Comparison of ENCODE assay signal across 8 cellular contexts in the genomic region with DNA sequence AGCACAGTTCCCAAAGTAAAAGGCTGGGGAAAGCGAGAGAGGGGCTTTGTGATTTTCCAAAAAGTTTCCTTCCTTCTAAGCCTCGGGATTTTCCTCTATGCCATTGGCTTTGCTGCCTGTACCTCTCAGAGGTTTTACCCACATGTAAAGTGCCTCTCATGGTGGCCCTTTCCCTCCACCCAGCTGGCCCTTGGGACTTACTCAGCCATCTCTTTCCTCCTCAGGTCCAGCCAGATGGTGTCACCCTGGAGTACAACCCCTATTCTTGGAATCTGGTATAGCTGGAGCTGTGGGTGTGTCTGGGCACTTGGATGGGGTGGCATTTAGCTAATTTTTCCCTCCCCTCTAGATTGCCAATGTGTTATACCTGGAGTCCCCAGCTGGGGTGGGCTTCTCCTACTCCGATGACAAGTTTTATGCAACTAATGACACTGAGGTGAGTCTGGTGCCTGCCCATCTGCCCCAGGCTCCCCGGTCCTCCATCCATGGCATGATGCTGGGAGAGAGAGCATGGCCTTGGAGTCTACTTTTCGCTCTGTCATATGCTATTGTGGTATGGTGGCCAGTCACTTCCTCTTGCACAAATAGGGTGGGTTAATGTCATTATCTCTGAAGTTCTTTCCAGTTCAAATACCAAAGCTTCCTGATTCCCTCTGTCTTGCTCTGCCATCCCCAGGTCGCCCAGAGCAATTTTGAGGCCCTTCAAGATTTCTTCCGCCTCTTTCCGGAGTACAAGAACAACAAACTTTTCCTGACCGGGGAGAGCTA. TPM values are rescaled to one million over a fixed set of nuclear protein-coding genes. Genes with fewer than 3 reads are reported as not detected.
DNase-seq lines count a peak whose midpoint lies in the region; ATAC-seq, FAIRE-seq and TF ChIP-seq lines count a peak whose summit lies in the region.

No MANE protein-coding gene starts in this region.

- no peaks in the 10 kb centered on the region for H3K9me2 ChIP-seq in DOHH2 (replicated peaks; ENCODE audit: control insufficient read depth, low read length)

- H3K79me2 ChIP-seq in DOHH2 (ENCODE audit: control insufficient read depth, low read length) (no peaks in the 10 kb centered on the region), astrocyte (ENCODE audit: insufficient read depth, low read length) (peaks cover 16% of the 10 kb centered on the region), keratinocyte (ENCODE audit: control insufficient read depth, insufficient read depth, low read length) (no peaks in the 10 kb centered on the region)

- peak overlapping the region; percentile 62 for H3K27ac Mint-ChIP-seq in astrocyte (ENCODE audit: unreplicated experiment)

- H3K4me1 Mint-ChIP-seq in astrocyte (ENCODE audit: low read depth, unreplicated experiment): peaks cover 9% of the 10 kb centered on the region

- no peaks in the 10 kb centered on the region for H3K27me3 Mint-ChIP-seq in astrocyte (ENCODE audit: low read depth, unreplicated experiment)

- no peaks in the 10 kb centered on the region for H3K9me3 Mint-ChIP-seq in astrocyte (ENCODE audit: unreplicated experiment)

- dilution Hi-C loops in keratinocyte (cut with MboI; ENCODE audit: extremely low pct_ligation_motif_present, low sequenced_read_pairs): no loop called here

- FAIRE-seq in astrocyte (lab: Jason Lieb, UNC) (no peak), keratinocyte (lab: Jason Lieb, UNC) (no peak)

- H3K9ac ChIP-seq in astrocyte (ENCODE audit: low read length) (peak overlapping the region; percentile 88), keratinocyte (ENCODE audit: control insufficient read depth, extremely low read depth, insufficient read depth, low read length) (peak overlapping the region; percentile 78)

- H4K20me1 ChIP-seq in DOHH2 (ENCODE audit: control insufficient read depth, insufficient read depth, low read depth, low read length) (no peaks in the 10 kb centered on the region), astrocyte (ENCODE audit: insufficient read depth, low read length) (peaks cover 28% of the 10 kb centered on the region), keratinocyte (ENCODE audit: control insufficient read depth, extremely low read depth, insufficient read depth, low read length) (no peaks in the 10 kb centered on the region)

- peaks cover 23% of the 10 kb centered on the region for H3K4me1 ChIP-seq in DOHH2 (ENCODE audit: control insufficient read depth, low read length)
- H3K4me1 ChIP-seq in astrocyte (ENCODE audit: insufficient read depth, low read length): peaks cover 30% of the 10 kb centered on the region
- H3K4me1 ChIP-seq in keratinocyte (ENCODE audit: control insufficient read depth, extremely low read depth, insufficient read depth, low read length): peaks cover 13% of the 10 kb centered on the region
- H3K4me1 ChIP-seq in thoracic aorta (ENCODE audit: control insufficient read depth in 1 of 2, low read depth in 2 of 2): peaks cover 14 to 34% of the 10 kb centered on the region in 2 donors

- ATAC-seq in thoracic aorta (ENCODE audit: insufficient number of reproducible peaks, low FRiP score, low read depth): no peak

- H3K27ac ChIP-seq in DOHH2 (ENCODE audit: low read depth, low read length): no peak overlapping the region
- H3K27ac ChIP-seq in astrocyte (ENCODE audit: low read depth, low read length): no peak overlapping the region
- H3K27ac ChIP-seq in keratinocyte (ENCODE audit: control insufficient read depth, insufficient read depth, low read length): no peak overlapping the region
- H3K27ac ChIP-seq in thoracic aorta: no peak overlapping the region

- H3K36me3 Mint-ChIP-seq in astrocyte (ENCODE audit: low read depth, unreplicated experiment): peaks cover 19% of the 10 kb centered on the region

- TF ChIP-seq CTCF in DOHH2 (IDR thresholded peaks at IDR 0.05; ENCODE audit: low read depth, low read length, poor library complexity, severe bottlenecking) (no peak), LNCaP clone FGC (IDR thresholded peaks at IDR 0.05; ENCODE audit: control insufficient read depth, extremely low read depth, insufficient read depth) (peak; percentile 34), astrocyte (IDR thresholded peaks at IDR 0.05; ENCODE audit: insufficient read depth, low read depth, low read length) (peak; percentile 12), keratinocyte (optimal IDR thresholded peaks at IDR 0.05 in 1 of 3, IDR thresholded peaks at IDR 0.05 in 1 of 3, conservative IDR thresholded peaks at IDR 0.05 in 1 of 3; ENCODE audit: extremely low read depth in 1 of 3, insufficient read depth in 2 of 3, low read length in 3 of 3) (peak in 1 of 3 experiments; percentile 61), thoracic aorta (IDR thresholded peaks at IDR 0.05) (no peak)

- H3F3A ChIP-seq in DOHH2 (ENCODE audit: control insufficient read depth, insufficient read depth): no peaks in the 10 kb centered on the region

- H3K36me3 ChIP-seq in DOHH2 (ENCODE audit: control insufficient read depth, low read length): no peaks in the 10 kb centered on the region
- H3K36me3 ChIP-seq in astrocyte (ENCODE audit: insufficient read depth, low read length): peaks cover 2% of the 10 kb centered on the region
- peaks cover 7 to 14% of the 10 kb centered on the region in 2 experiments for H3K36me3 ChIP-seq in keratinocyte (ENCODE audit: control insufficient read depth in 2 of 2, extremely low read depth in 1 of 2, insufficient read depth in 2 of 2, low read length in 2 of 2)
- H3K36me3 ChIP-seq in thoracic aorta: peaks cover 29% of the 10 kb centered on the region

- peak overlapping the region; percentile 83 for H3K4me3 ChIP-seq in DOHH2 (ENCODE audit: low read length)
- peak overlapping the region; percentile 96 for H3K4me3 ChIP-seq in LNCaP clone FGC (ENCODE audit: low read depth, low read length)
- H3K4me3 ChIP-seq in astrocyte (ENCODE audit: insufficient read depth, low read depth, low read length): peak overlapping the region; percentile 77
- peak overlapping the region; percentile 67 to 87 (median 69) for H3K4me3 ChIP-seq in keratinocyte (ENCODE audit: control insufficient read depth in 2 of 3, extremely low read depth in 1 of 3, insufficient read depth in 2 of 3, low read depth in 1 of 3, low read length in 3 of 3)
- peak overlapping the region; percentile 95 for H3K4me3 ChIP-seq in thoracic aorta

- H3K4me2 ChIP-seq in DOHH2 (ENCODE audit: low read length) (peak overlapping the region; percentile 82), astrocyte (ENCODE audit: low read length) (peak overlapping the region; percentile 99), keratinocyte (ENCODE audit: control insufficient read depth, extremely low read depth, insufficient read depth, low read depth, low read length) (peak overlapping the region; percentile 88)

- no peaks in the 10 kb centered on the region for H3K9me3 ChIP-seq in DOHH2 (ENCODE audit: control insufficient read depth, insufficient read depth, low read length)
- no peaks in the 10 kb centered on the region for H3K9me3 ChIP-seq in astrocyte (ENCODE audit: insufficient read depth, low read depth, low read length)
- no peaks in the 10 kb centered on the region for H3K9me3 ChIP-seq in keratinocyte (ENCODE audit: control insufficient read depth, low read depth, low read length)
- H3K9me3 ChIP-seq in thoracic aorta: no peaks in the 10 kb centered on the region

- no peak for DNase-seq in LNCaP clone FGC (ENCODE audit: low read depth)
- no peak for DNase-seq in astrocyte (ENCODE audit: low read depth)
- DNase-seq in keratinocyte (ENCODE audit: low read depth, low spot score): no peak
- no peak for DNase-seq in thoracic aorta (ENCODE audit: low spot score)
- DNase-seq in activated gamma-delta T cell (lab: John Stamatoyannopoulos, UW): no peak
- DNase-seq in GDM1 (lab: John Stamatoyannopoulos, UW): no peak
- no peak for DNase-seq in NCI-H146 (lab: John Stamatoyannopoulos, UW)

- H3K27me3 ChIP-seq in DOHH2 (ENCODE audit: control insufficient read depth, low read length) (no peaks in the 10 kb centered on the region), astrocyte (ENCODE audit: insufficient read depth, low read length) (no peaks in the 10 kb centered on the region), keratinocyte (ENCODE audit: control insufficient read depth, extremely low read depth, insufficient read depth, low read length) (no peaks in the 10 kb centered on the region), thoracic aorta (replicated peaks; ENCODE audit: insufficient read depth) (no peaks in the 10 kb centered on the region)

- no peaks in the 10 kb centered on the region for H3K9me1 ChIP-seq in keratinocyte (ENCODE audit: control insufficient read depth, extremely low read depth, insufficient read depth, low read length)

- H2AFZ ChIP-seq in astrocyte (ENCODE audit: low read depth, low read length) (peak overlapping the region; percentile 94), keratinocyte (ENCODE audit: control insufficient read depth, low read length) (no peak overlapping the region)

- peak overlapping the region; percentile 89 for H3K4me3 Mint-ChIP-seq in astrocyte (ENCODE audit: unreplicated experiment)

RNA-seq across cellular contexts. Expression of a gene that starts 1.1 kb away (rescaled TPM):
- total RNA-seq in astrocyte (69.0 and 87.5 TPM in 2 replicates), thoracic aorta (100 to 1,000 TPM in 1 of 2 donors, 10 to 100 TPM in 1; 73.7 to 109 TPM)
- 38.6 to 69.4 TPM (median 48.6 TPM) in 3 replicates for polyA plus RNA-seq in keratinocyte
- polyA plus RNA-seq in keratinocyte (2011; ENCODE audit: low read depth): 55.4 TPM
- 42.4 and 45.7 TPM in 2 replicates for polyA plus RNA-seq in keratinocyte (2011; cell fraction: cytosol; rRNA removed)
- polyA plus RNA-seq in keratinocyte (2011; cell fraction: nucleus; rRNA removed): 157 and 166 TPM in 2 replicates
- polyA plus RNA-seq in keratinocyte (2012; ENCODE audit: low replicate concordance): 53.4 and 103 TPM in 2 replicates
- 58.9 to 78.9 TPM (median 68.4 TPM) in 3 replicates for polyA minus RNA-seq in keratinocyte
- 55.8 TPM for polyA minus RNA-seq in keratinocyte (2011; cell fraction: cytosol; rRNA and poly(A)+ RNA removed)
- polyA minus RNA-seq in keratinocyte (2011; cell fraction: nucleus; rRNA and poly(A)+ RNA removed): 81.7 and 88.9 TPM in 2 replicates

RNA-seq across cellular contexts. Expression of a gene that starts 1.2 kb away (rescaled TPM):
- total RNA-seq in astrocyte (6.7 and 6.9 TPM in 2 replicates), thoracic aorta (10 to 100 TPM; 19.7 to 78.7 TPM)
- 0.49 to 0.97 TPM (median 0.54 TPM) in 3 replicates for polyA plus RNA-seq in keratinocyte
- not detected for polyA plus RNA-seq in keratinocyte (2011; ENCODE audit: low read depth)
- polyA plus RNA-seq in keratinocyte (2011; cell fraction: cytosol; rRNA removed): 0.18 and 0.25 TPM in 2 replicates
- 3.0 and 5.0 TPM in 2 replicates for polyA plus RNA-seq in keratinocyte (2011; cell fraction: nucleus; rRNA removed)
- polyA plus RNA-seq in keratinocyte (2012; ENCODE audit: low replicate concordance): 0.30 and 1.1 TPM in 2 replicates
- polyA minus RNA-seq in keratinocyte: 0.26 TPM in 1 of 3 replicates, not detected in the others
- not detected for polyA minus RNA-seq in keratinocyte (2011; cell fraction: cytosol; rRNA and poly(A)+ RNA removed)
- 2.2 and 2.7 TPM in 2 replicates for polyA minus RNA-seq in keratinocyte (2011; cell fraction: nucleus; rRNA and poly(A)+ RNA removed)

RNA-seq across cellular contexts. Expression of a gene that starts 4.8 kb away (rescaled TPM):
- total RNA-seq in astrocyte (0.67 and 1.7 TPM in 2 replicates), thoracic aorta (10 to 100 TPM; 16.6 to 16.7 TPM)
- polyA plus RNA-seq in keratinocyte: 0.19 TPM in 1 of 3 replicates, not detected in the others
- not detected for polyA plus RNA-seq in keratinocyte (2011; ENCODE audit: low read depth)
- polyA plus RNA-seq in keratinocyte (2011; cell fraction: cytosol; rRNA removed): not detected in 2 replicates
- polyA plus RNA-seq in keratinocyte (2011; cell fraction: nucleus; rRNA removed): 0.90 and 2.2 TPM in 2 replicates
- 0.16 TPM in 1 of 2 replicates, not detected in the other for polyA plus RNA-seq in keratinocyte (2012; ENCODE audit: low replicate concordance)
- 0.53 TPM in 1 of 3 replicates, not detected in the others for polyA minus RNA-seq in keratinocyte
- not detected for polyA minus RNA-seq in keratinocyte (2011; cell fraction: cytosol; rRNA and poly(A)+ RNA removed)
- not detected in 2 replicates for polyA minus RNA-seq in keratinocyte (2011; cell fraction: nucleus; rRNA and poly(A)+ RNA removed)

RNA-seq across cellular contexts. Expression of a gene that starts 11.2 kb away (rescaled TPM):
- total RNA-seq in astrocyte (9.0 and 9.6 TPM in 2 replicates), thoracic aorta (1 to 10 TPM; 6.4 to 7.4 TPM)
- 4.3 to 4.9 TPM (median 4.4 TPM) in 3 replicates for polyA plus RNA-seq in keratinocyte
- polyA plus RNA-seq in keratinocyte (2011; ENCODE audit: low read depth): 1.5 TPM
- polyA plus RNA-seq in keratinocyte (2011; cell fraction: cytosol; rRNA removed): 3.0 and 3.4 TPM in 2 replicates
- 5.0 and 8.0 TPM in 2 replicates for polyA plus RNA-seq in keratinocyte (2011; cell fraction: nucleus; rRNA removed)
- polyA plus RNA-seq in keratinocyte (2012; ENCODE audit: low replicate concordance): 6.1 and 7.7 TPM in 2 replicates
- 19.7 to 22.0 TPM (median 20.8 TPM) in 3 replicates for polyA minus RNA-seq in keratinocyte
- polyA minus RNA-seq in keratinocyte (2011; cell fraction: cytosol; rRNA and poly(A)+ RNA removed): 8.8 TPM
- polyA minus RNA-seq in keratinocyte (2011; cell fraction: nucleus; rRNA and poly(A)+ RNA removed): 7.1 and 8.9 TPM in 2 replicates

RNA-seq across cellular contexts. Expression of a gene that starts 19.7 kb away (rescaled TPM):
- 162 and 167 TPM in 2 replicates for total RNA-seq in astrocyte
- polyA plus RNA-seq in keratinocyte: 26.3 to 58.1 TPM (median 46.5 TPM) in 3 replicates
- polyA plus RNA-seq in keratinocyte (2011; ENCODE audit: low read depth): 16.6 TPM
- polyA plus RNA-seq in keratinocyte (2011; cell fraction: cytosol; rRNA removed): 33.7 and 79.0 TPM in 2 replicates
- polyA plus RNA-seq in keratinocyte (2011; cell fraction: nucleus; rRNA removed): 84.1 and 121 TPM in 2 replicates
- polyA plus RNA-seq in keratinocyte (2012; ENCODE audit: low replicate concordance): 53.4 and 63.7 TPM in 2 replicates
- polyA minus RNA-seq in keratinocyte: 32.2 to 98.3 TPM (median 57.4 TPM) in 3 replicates
- 82.1 TPM for polyA minus RNA-seq in keratinocyte (2011; cell fraction: cytosol; rRNA and poly(A)+ RNA removed)
- polyA minus RNA-seq in keratinocyte (2011; cell fraction: nucleus; rRNA and poly(A)+ RNA removed): 59.9 and 73.8 TPM in 2 replicates
- total RNA-seq in thoracic aorta: 100 to 1,000 TPM; 182 to 637 TPM

Comparison
In these comparisons a context has a peak if more than half of its experiments do, and no peak if none do; other contexts are left out.
1. CTCF ChIP-seq: peak in LNCaP clone FGC (single experiment) and astrocyte (single experiment); none in DOHH2 (single experiment) and thoracic aorta (single experiment).
2. Peak in every context shown above with its lines, with median percentiles within 50 percentile points of each other: H3K4me2 ChIP-seq and H3K4me3 ChIP-seq.